In genomic region chr10:88582411-88582805, GRCh38 we compare ENCODE assay signal across 8 cellular contexts. TPM values are rescaled to one million over a fixed set of nuclear protein-coding genes. Genes with fewer than 3 reads are reported as not detected.
A peak's percentile ranks its signal among the peaks of the same experiment; 100 is the strongest.
DNase-seq lines count a peak whose midpoint lies in the region; ATAC-seq and TF ChIP-seq lines count a peak whose summit lies in the region.

No MANE protein-coding gene starts in this region.

- H3K4me3 ChIP-seq in heart right ventricle (peak overlapping the region; percentile 60 to 81 (median 70)), choroid plexus epithelial cell (ENCODE audit: low read depth, low read length) (peak overlapping the region; percentile 77), mucosa of rectum (ENCODE audit: low read length in 2 of 2) (peak overlapping the region; percentile 90 to 91), urinary bladder (ENCODE audit: low read depth, low read length) (peak overlapping the region; percentile 55)

- peak overlapping the region in 9 of 10 donors; percentile 87 to 96 (median 94) for H3K27ac ChIP-seq in heart right ventricle
- H3K27ac ChIP-seq in mucosa of rectum (ENCODE audit: low read depth in 2 of 2, low read length in 2 of 2) = peak overlapping the region in 1 of 2 donors; percentile 81
- no peak overlapping the region for H3K27ac ChIP-seq in urinary bladder (ENCODE audit: low read depth)

- no peak for DNase-seq in heart right ventricle
- DNase-seq in left cardiac atrium = no peak
- no peak for DNase-seq in choroid plexus epithelial cell (ENCODE audit: low read depth)
- DNase-seq in NCI-H1048 (lab: John Stamatoyannopoulos, UW) = no peak

- no peak for TF ChIP-seq CTCF in heart right ventricle (IDR thresholded peaks at IDR 0.05)
- no peak for TF ChIP-seq CTCF in choroid plexus epithelial cell (conservative IDR thresholded peaks at IDR 0.05; ENCODE audit: low read depth, low read length)

- WGBS in heart right ventricle, 2 donors = 9 to 12% methylated on average over 4 of the region's 4 CpGs
- 6% methylated on average over 4 of the region's 4 CpGs for WGBS in urinary bladder

- no peaks in the 10 kb centered on the region for H3K36me3 ChIP-seq in heart right ventricle
- no peaks in the 10 kb centered on the region for H3K36me3 ChIP-seq in mucosa of rectum (ENCODE audit: control insufficient read depth in 2 of 2, insufficient read depth in 2 of 2, low read length in 2 of 2)
- H3K36me3 ChIP-seq in urinary bladder (ENCODE audit: insufficient read depth) = no peaks in the 10 kb centered on the region

- H3K9me3 ChIP-seq in heart right ventricle = no peaks in the 10 kb centered on the region
- no peaks in the 10 kb centered on the region for H3K9me3 ChIP-seq in mucosa of rectum (ENCODE audit: control insufficient read depth in 2 of 2, low read length in 2 of 2)

- H3K4me1 ChIP-seq in heart right ventricle (peaks cover 0 to 11% (median 7%) of the 10 kb centered on the region in 9 donors), mucosa of rectum (ENCODE audit: control insufficient read depth in 2 of 2, insufficient read depth in 2 of 2, low read length in 2 of 2) (peaks cover 4 to 5% of the 10 kb centered on the region in 2 donors), urinary bladder (ENCODE audit: insufficient read depth) (no peaks in the 10 kb centered on the region)

- H3K9ac ChIP-seq in mucosa of rectum (ENCODE audit: low read depth in 1 of 2, low read length in 2 of 2) = peak overlapping the region in 1 of 2 donors; percentile 85

- no peaks in the 10 kb centered on the region for H3K27me3 ChIP-seq in heart right ventricle
- no peaks in the 10 kb centered on the region for H3K27me3 ChIP-seq in mucosa of rectum (ENCODE audit: control insufficient read depth in 2 of 2, insufficient read depth in 2 of 2, low read length in 2 of 2)

- ATAC-seq in heart right ventricle (peak in 1 of 8 donors; percentile 10), left cardiac atrium (no peak), GM19395 (IDR thresholded peaks at IDR 0.05; ENCODE audit: unreplicated experiment) (no peak), SK-N-SH treated with all-trans-retinoic acid at 6 μM for 48 hours (no peak)

- intact Hi-C loops in heart right ventricle (cut with DNase I) = loop anchor here in 1 of 10 donors (10.0 kb wide), 1 partner anchor 212 kb away; no protein-coding TSS in a partner anchor
- intact Hi-C loops in left cardiac atrium (cut with DNase I) = loop anchor here in 1 of 2 donors (10.0 kb wide), 1 partner anchor 232 kb away; no protein-coding TSS in a partner anchor

TF ChIP-seq in SK-N-SH treated with all-trans-retinoic acid at 6 μM for 48 hours, 23 proteins besides CTCF, POLR2A, EP300 and RAD21:
- TF ChIP-seq ZNF8 (CRISPR knock-in tag; IDR thresholded peaks at IDR 0.05) = no peak

RNA-seq across cellular contexts. Expression of gene RNLS, which starts 0.7 kb away (rescaled TPM):
- total RNA-seq in heart right ventricle = 10 to 100 TPM in 9 of 10 donors, 1 to 10 TPM in 1; 9.7 to 22.2 (median 18.1) TPM
- polyA plus RNA-seq in heart right ventricle = 1 to 10 TPM; 4.1 to 4.5 TPM
- total RNA-seq in left cardiac atrium = 10 to 100 TPM; 10.0 to 13.6 TPM
- total RNA-seq in urinary bladder = 6.3 TPM
- 6.1 TPM for polyA plus RNA-seq in urinary bladder

RNA-seq across cellular contexts. Expression of gene LIPJ, which starts 4.2 kb away (rescaled TPM):
- total RNA-seq in heart right ventricle (under 1 TPM in 4 of 10 donors, not detected in 6; 0.16 to 0.53 (median 0.31) TPM), left cardiac atrium (not detected), urinary bladder (0.26 TPM)
- polyA plus RNA-seq in heart right ventricle (under 1 TPM; 0.01 to 0.37 TPM), urinary bladder (not detected)
